In the genomic region with DNA sequence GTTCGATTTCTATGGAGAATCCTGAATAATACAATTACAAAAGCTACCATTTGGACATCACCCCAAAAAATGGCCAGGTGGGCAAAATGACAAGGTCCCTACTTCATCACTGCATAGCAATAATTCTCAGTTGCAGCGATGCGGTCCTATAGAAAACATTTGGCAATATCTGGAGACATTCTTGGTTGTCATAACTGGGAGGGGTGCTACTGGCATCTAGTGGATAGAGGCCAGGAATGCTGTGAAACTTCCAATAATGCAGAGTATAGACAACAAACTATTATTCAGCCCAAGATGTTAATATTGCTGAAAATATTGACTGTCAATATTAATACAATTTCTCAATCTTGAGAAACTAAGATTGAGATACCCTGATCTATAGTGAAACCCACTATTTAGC, we compare ENCODE assay signal across 17 cellular contexts.
"Had no signal": no experiment of that assay in that cellular context is flagged by ENCODE, and none has a peak within 500 bp of the region (broad histone marks: within the 10 kb centered on the region; RNA-seq: fewer than 3 reads in every experiment).

No MANE protein-coding gene starts in this region.

- H3K27ac Mint-ChIP-seq: activated CD8-positive, alpha-beta memory T cell treated with anti-CD3 and anti-CD28 coated beads, Interleukin-2, amount 10 ng/mL, durations not matched to agents 7 days and 5 days; activated naive CD4-positive, alpha-beta T cell treated with anti-CD3 and anti-CD28 coated beads, Interleukin-2, amount 50 U/mL, for 72 hours; brain; dendritic cell treated with granulocyte-macrophage colony-stimulating factor and Interleukin-4, amounts not matched to agents 40 ng/mL and 50 ng/mL, for 4 days; neural progenitor cell; T-helper 17 cell had no signal

- H3K27me3 Mint-ChIP-seq: activated CD8-positive, alpha-beta memory T cell treated with anti-CD3 and anti-CD28 coated beads, Interleukin-2, amount 10 ng/mL, durations not matched to agents 7 days and 5 days; brain; dendritic cell treated with granulocyte-macrophage colony-stimulating factor and Interleukin-4, amounts not matched to agents 40 ng/mL and 50 ng/mL, for 4 days; T-helper 17 cell had no signal

- H3K36me3 ChIP-seq: neural progenitor cell, ovary, thyroid gland had no signal

- H3K36me3 Mint-ChIP-seq: activated CD8-positive, alpha-beta memory T cell treated with anti-CD3 and anti-CD28 coated beads, Interleukin-2, amount 10 ng/mL, durations not matched to agents 7 days and 5 days; activated naive CD4-positive, alpha-beta T cell treated with anti-CD3 and anti-CD28 coated beads, Interleukin-2, amount 50 U/mL, for 72 hours; brain; neural progenitor cell had no signal

- H3K4me3 Mint-ChIP-seq: activated CD8-positive, alpha-beta memory T cell treated with anti-CD3 and anti-CD28 coated beads, Interleukin-2, amount 10 ng/mL, durations not matched to agents 7 days and 5 days; activated T-cell treated with anti-CD3 and anti-CD28 coated beads, Interleukin-2, amount 50 U/mL, for 4 hours; brain; dendritic cell treated with granulocyte-macrophage colony-stimulating factor and Interleukin-4, amounts not matched to agents 40 ng/mL and 50 ng/mL, for 4 days; neural progenitor cell; T-helper 17 cell had no signal

- H3K4me1 ChIP-seq: neural progenitor cell, thyroid gland had no signal

- H3K27ac ChIP-seq: neural progenitor cell, ovary, skin epidermis, thyroid gland had no signal

- H3K9me3 Mint-ChIP-seq: activated naive CD4-positive, alpha-beta T cell treated with anti-CD3 and anti-CD28 coated beads, Interleukin-2, amount 50 U/mL, for 72 hours; dendritic cell treated with granulocyte-macrophage colony-stimulating factor and Interleukin-4, amounts not matched to agents 40 ng/mL and 50 ng/mL, for 4 days had no signal

- H3K4me3 ChIP-seq: neural progenitor cell, ovary, skin epidermis, thyroid gland had no signal

- DNase-seq: activated CD4-positive, alpha-beta T cell treated with anti-CD3 and anti-CD28 coated beads, Interleukin-2, amount 50 U/mL, for 4 hours; activated CD4-positive, CD25-positive, alpha-beta regulatory T cell treated with anti-CD3 and anti-CD28 coated beads, Interleukin-2, amount 50 U/mL, for 72 hours; activated CD8-positive, alpha-beta memory T cell treated with anti-CD3 and anti-CD28 coated beads, Interleukin-2, amount 10 ng/mL, durations not matched to agents 7 days and 5 days; activated effector memory CD4-positive, alpha-beta T cell treated with anti-CD3 and anti-CD28 coated beads, Interleukin-2, amount 50 U/mL, for 16 hours; activated T-cell treated with anti-CD3 and anti-CD28 coated beads, Interleukin-2, amount 50 U/mL, for 4 hours; amniotic stem cell; cerebellar nuclear complex; hippocampal formation; kidney glomerular epithelial cell; ovary; T-helper 17 cell; thyroid gland had no signal

- H3K27me3 ChIP-seq: neural progenitor cell, ovary, thyroid gland had no signal

- H3K4me1 Mint-ChIP-seq: activated CD8-positive, alpha-beta memory T cell treated with anti-CD3 and anti-CD28 coated beads, Interleukin-2, amount 10 ng/mL, durations not matched to agents 7 days and 5 days; neural progenitor cell; T-helper 17 cell had no signal

- H3K9me3 ChIP-seq: ovary, thyroid gland had no signal
